Comparison of ENCODE assay signal across 1 cellular context in genomic region chr10:126872135-126872534, GRCh38.
TF ChIP-seq lines count a peak whose summit lies in the region.

No MANE protein-coding gene starts in this region.

TF ChIP-seq in HepG2, 621 proteins besides CTCF, POLR2A, EP300 and RAD21:
- TF ChIP-seq SCMH1 (CRISPR knock-in tag; IDR thresholded peaks at IDR 0.05; ENCODE audit: borderline replicate concordance) = no peak
- no peak for TF ChIP-seq NR2F6 (IDR thresholded peaks at IDR 0.05)
- TF ChIP-seq NR2F6 (CRISPR knock-in tag; IDR thresholded peaks at IDR 0.05) = no peak
- TF ChIP-seq ZNF317 (CRISPR knock-in tag; IDR thresholded peaks at IDR 0.05) = no peak
- TF ChIP-seq STAT5B (CRISPR knock-in tag; IDR thresholded peaks at IDR 0.05) = no peak
- TF ChIP-seq DPF2 (CRISPR knock-in tag; IDR thresholded peaks at IDR 0.05; ENCODE audit: borderline replicate concordance, low read depth) = no peak
- TF ChIP-seq DR1 (CRISPR knock-in tag; IDR thresholded peaks at IDR 0.05) = no peak
- no peak for TF ChIP-seq ZNF263 (CRISPR knock-in tag; IDR thresholded peaks at IDR 0.05)
- no peak for TF ChIP-seq TCF7L2 (IDR thresholded peaks at IDR 0.05; ENCODE audit: low read depth, low read length)
- no peak for TF ChIP-seq RBM22 (optimal IDR thresholded peaks at IDR 0.05; ENCODE audit: low read length)
- TF ChIP-seq ZNF569 (CRISPR knock-in tag; IDR thresholded peaks at IDR 0.05; ENCODE audit: borderline replicate concordance) = no peak
- no peak for TF ChIP-seq SAFB2 (CRISPR knock-in tag; IDR thresholded peaks at IDR 0.05; ENCODE audit: borderline replicate concordance, low read depth)
- no peak for TF ChIP-seq BRCA1 (CRISPR knock-in tag; IDR thresholded peaks at IDR 0.05)
- TF ChIP-seq ATF2 (CRISPR knock-in tag; IDR thresholded peaks at IDR 0.05) = no peak
- no peak for TF ChIP-seq TAF15 (IDR thresholded peaks at IDR 0.05; ENCODE audit: low read depth, low read length, poor library complexity, severe bottlenecking)
- no peak for TF ChIP-seq PBX3 (CRISPR knock-in tag; IDR thresholded peaks at IDR 0.05; ENCODE audit: borderline replicate concordance)
- no peak for TF ChIP-seq DNMT3B (CRISPR knock-in tag; conservative IDR thresholded peaks at IDR 0.05)
- no peak for TF ChIP-seq SMARCE1 (IDR thresholded peaks at IDR 0.05; ENCODE audit: borderline replicate concordance)
- no peak for TF ChIP-seq NRL (CRISPR knock-in tag; IDR thresholded peaks at IDR 0.05; ENCODE audit: borderline replicate concordance)
- no peak for TF ChIP-seq ZBTB40 (IDR thresholded peaks at IDR 0.05)
- no peak for TF ChIP-seq ZBTB40 (CRISPR knock-in tag; IDR thresholded peaks at IDR 0.05)
- TF ChIP-seq HDAC2 (CRISPR knock-in tag; IDR thresholded peaks at IDR 0.05) = no peak
